7 cellular contexts compared by ENCODE assay signal in the genomic region with DNA sequence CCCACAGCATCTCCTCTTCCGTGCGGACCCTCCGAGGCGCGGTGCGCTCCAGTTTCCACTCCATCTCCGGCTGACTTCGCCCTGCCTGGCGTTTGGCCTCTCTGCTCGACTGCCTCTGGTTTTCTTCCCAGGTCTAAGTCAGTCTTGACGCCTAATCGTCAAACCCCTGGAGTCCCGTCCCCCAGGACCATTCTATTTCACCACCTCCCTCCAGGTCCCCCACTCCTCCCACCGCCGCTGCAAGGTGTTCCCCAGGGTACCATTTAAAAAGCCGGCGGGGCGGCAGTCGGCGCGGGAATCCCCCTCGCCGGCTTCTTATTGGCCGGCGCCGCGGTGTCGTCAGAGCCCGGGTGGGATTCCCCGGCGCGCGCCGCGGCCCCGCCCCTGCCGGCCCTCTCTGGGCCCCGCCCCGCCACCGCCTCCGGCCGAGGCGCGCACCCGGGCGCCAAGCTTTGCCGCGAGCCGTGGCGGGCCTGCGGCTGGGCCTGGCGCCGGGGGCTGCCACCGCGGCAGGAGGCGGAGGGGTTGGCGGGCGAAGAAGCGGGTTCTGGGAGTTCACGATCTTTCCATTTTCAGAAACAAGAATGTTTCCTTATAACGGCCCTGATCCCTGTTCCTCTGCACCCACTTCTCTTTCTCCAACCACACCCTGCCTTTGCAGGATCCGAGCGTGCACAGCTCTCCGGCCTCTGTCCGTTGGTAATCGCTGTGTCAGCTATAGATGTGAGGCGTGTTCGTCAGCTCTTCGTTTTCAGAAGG. TPM values are rescaled to one million over a fixed set of nuclear protein-coding genes. Genes with fewer than 3 reads are reported as not detected.
DNase-seq lines count a peak whose midpoint lies in the region; ATAC-seq and TF ChIP-seq lines count a peak whose summit lies in the region.

A gene with protein sequence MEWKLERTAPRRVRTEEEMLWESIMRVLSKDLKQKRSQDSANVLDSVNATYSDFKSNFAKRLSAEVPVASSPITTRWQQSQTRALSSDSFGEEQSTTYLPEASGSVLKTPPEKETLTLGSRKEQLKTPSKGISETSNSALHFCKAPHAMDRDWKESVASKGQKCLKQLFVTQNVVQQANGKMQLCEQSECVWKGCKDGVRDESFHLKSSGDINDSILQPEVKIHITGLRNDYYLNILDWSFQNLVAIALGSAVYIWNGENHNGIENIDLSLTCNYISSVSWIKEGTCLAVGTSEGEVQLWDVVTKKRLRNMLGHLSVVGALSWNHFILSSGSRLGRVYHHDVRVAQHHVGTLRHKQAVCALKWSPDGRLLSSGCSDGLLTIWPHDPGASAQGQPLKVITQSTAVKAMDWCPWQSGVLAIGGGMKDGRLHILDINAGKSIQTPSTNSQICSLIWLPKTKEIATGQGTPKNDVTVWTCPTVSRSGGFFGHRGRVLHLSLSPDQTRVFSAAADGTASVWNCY (minus strand): TSS at position 241 of the 759 bp plus-strand sequence. CDS start 177 bp downstream, at position 64.

- H3K4me3 ChIP-seq in brain microvascular endothelial cell (ENCODE audit: low read depth, low read length): peak within 1 kb of the TSS; percentile 53
- peak within 1 kb of the TSS; percentile 22 to 68 (median 46) for H3K4me3 ChIP-seq in spleen

- no peaks in the 10 kb centered on the region for H3K9me3 ChIP-seq in spleen

- in situ Hi-C loops in brain microvascular endothelial cell (cut with HindIII; ENCODE audit: low pct_ligation_motif_present, low sequenced_read_pairs): no loop called here

- H3K36me3 ChIP-seq in brain microvascular endothelial cell (replicated peaks) (no peaks in the 10 kb centered on the region), spleen (no peaks in the 10 kb centered on the region)

- ATAC-seq in GM18520 (IDR thresholded peaks at IDR 0.05; ENCODE audit: unreplicated experiment) (peak; percentile 80), HG02885 (IDR thresholded peaks at IDR 0.05; ENCODE audit: poor library complexity, unreplicated experiment) (peak; percentile 95)

- TF ChIP-seq POLR2A in spleen (IDR thresholded peaks at IDR 0.05): no peak

- DNase-seq in NCI-H1694 treated with DMSO at 0.1 percent for 48 hours (lab: John Stamatoyannopoulos, UW) (peak; percentile 83), UCSD-AML1 (lab: John Stamatoyannopoulos, UW; ENCODE audit: unreplicated experiment) (peak; percentile 76), brain microvascular endothelial cell (peak; percentile 54), iPS-NIHi7 (ENCODE audit: extremely low spot score) (peak; percentile 95), spleen (peak; percentile 89)

- TF ChIP-seq CTCF in brain microvascular endothelial cell (IDR thresholded peaks at IDR 0.05; ENCODE audit: low read depth, low read length, missing control alignments): no peak
- no peak for TF ChIP-seq CTCF in spleen (IDR thresholded peaks at IDR 0.05 in 8 of 11, conservative IDR thresholded peaks at IDR 0.05 in 3 of 11)

- no peak within 1 kb of the TSS for H3K27ac ChIP-seq in brain microvascular endothelial cell
- H3K27ac ChIP-seq in spleen: no peak within 1 kb of the TSS

- WGBS in spleen, 5 donors: 1% methylated on average over 51 to 69 of the region's 69 CpGs

- peaks cover 20 to 42% (median 33%) of the 10 kb centered on the region in 6 donors for H3K4me1 ChIP-seq in spleen

- H3K27me3 ChIP-seq in brain microvascular endothelial cell (replicated peaks): peaks cover 31% of the 10 kb centered on the region
- H3K27me3 ChIP-seq in spleen (replicated peaks in 1 of 7): peaks cover 3 to 99% (median 68%) of the 10 kb centered on the region in 7 donors

- intact Hi-C loops in spleen (cut with DNase I; ENCODE audit: low total_unique reads): loop anchor here (10.0 kb wide), 1 partner anchor 52 kb away; the partner anchor contains the start of gene MCIDAS

RNA-seq across cellular contexts. Expression of the gene that starts here (rescaled TPM):
- not detected for total RNA-seq in spleen
- not detected for polyA plus RNA-seq in spleen

Comparison
In these comparisons a context has a peak if more than half of its experiments do, and no peak if none do; other contexts are left out.
1. Peak in DNase-seq and H3K4me3 ChIP-seq in spleen; RNA of the gene not detected or under 1 TPM.